8 cellular contexts compared by ENCODE assay signal in genomic region chr13:19618925-19619324, GRCh38. TPM values are rescaled to one million over a fixed set of nuclear protein-coding genes. Genes with fewer than 3 reads are reported as not detected.
DNase-seq lines count a peak whose midpoint lies in the region; ATAC-seq, FAIRE-seq and TF ChIP-seq lines count a peak whose summit lies in the region.

No MANE protein-coding gene starts in this region.

- no peak overlapping the region for H3K9ac ChIP-seq in Karpas-422 (ENCODE audit: low read length)

- no peak overlapping the region for H3K27ac Mint-ChIP-seq in activated T-cell treated with anti-CD3 and anti-CD28 coated beads, Interleukin-2, amount 50 U/mL, for 72 hours

- no peak overlapping the region for H3K27ac ChIP-seq in Karpas-422 (ENCODE audit: low read length)
- no peak overlapping the region for H3K27ac ChIP-seq in osteoblast (ENCODE audit: low read depth, low read length)

- no peaks in the 10 kb centered on the region for H3K36me3 ChIP-seq in Karpas-422 (ENCODE audit: insufficient read depth, low read length)
- no peaks in the 10 kb centered on the region for H3K36me3 ChIP-seq in bronchial epithelial cell (ENCODE audit: control insufficient read depth, insufficient read depth, low read length)
- H3K36me3 ChIP-seq in osteoblast (ENCODE audit: insufficient read depth, low read length), result no peaks in the 10 kb centered on the region

- no peaks in the 10 kb centered on the region for H3K4me1 ChIP-seq in Karpas-422 (ENCODE audit: low read length)
- no peaks in the 10 kb centered on the region for H3K4me1 ChIP-seq in osteoblast (ENCODE audit: insufficient read depth, low read length)

- H3K4me3 ChIP-seq in Karpas-422 (ENCODE audit: low read length), result no peak overlapping the region
- no peak overlapping the region for H3K4me3 ChIP-seq in bronchial epithelial cell (ENCODE audit: low read depth, low read length)
- no peak overlapping the region for H3K4me3 ChIP-seq in osteoblast (ENCODE audit: insufficient read depth, low read length)

- no peak overlapping the region for H3K4me2 ChIP-seq in Karpas-422 (ENCODE audit: low read depth, low read length, poor library complexity, severe bottlenecking)
- no peak overlapping the region for H3K4me2 ChIP-seq in osteoblast (ENCODE audit: insufficient read depth, low read length)

- peak; percentile 12 to 14 for DNase-seq in activated T-cell treated with anti-CD3 and anti-CD28 coated beads, Interleukin-2, amount 50 U/mL, for 72 hours
- no peak for DNase-seq in activated T-cell treated with anti-CD3 and anti-CD28 coated beads, Interleukin-2, amount 50 U/mL, for 48 hours
- DNase-seq in Karpas-422 (peak; percentile 75), bronchial epithelial cell (ENCODE audit: low read depth) (peak; percentile 56), osteoblast (ENCODE audit: insufficient read length, low spot score, missing footprints) (peak; percentile 88), NCI-H1417 (lab: John Stamatoyannopoulos, UW) (no peak)

- peaks cover 17% of the 10 kb centered on the region for H3K27me3 Mint-ChIP-seq in activated T-cell treated with anti-CD3 and anti-CD28 coated beads, Interleukin-2, amount 50 U/mL, for 72 hours (ENCODE audit: low read depth)

- H3K4me1 Mint-ChIP-seq in activated T-cell treated with anti-CD3 and anti-CD28 coated beads, Interleukin-2, amount 50 U/mL, for 72 hours (ENCODE audit: low read depth), result no peaks in the 10 kb centered on the region

- H4K20me1 ChIP-seq in Karpas-422 (ENCODE audit: insufficient read depth, low read depth, low read length) (no peaks in the 10 kb centered on the region), osteoblast (ENCODE audit: insufficient read depth, low read length) (no peaks in the 10 kb centered on the region)

- H3K9me3 ChIP-seq in Karpas-422 (ENCODE audit: low read length) (no peaks in the 10 kb centered on the region), osteoblast (ENCODE audit: low read depth, low read length) (no peaks in the 10 kb centered on the region)

- peaks cover 5% of the 10 kb centered on the region in 2 donors for H3K36me3 Mint-ChIP-seq in activated T-cell treated with anti-CD3 and anti-CD28 coated beads, Interleukin-2, amount 50 U/mL, for 72 hours (ENCODE audit: insufficient read depth in 2 of 2)

- peak in 1 of 2 donors; percentile 34 for ATAC-seq in activated T-cell treated with anti-CD3 and anti-CD28 coated beads, Interleukin-2, amount 50 U/mL, for 72 hours (replicated peaks in 1 of 2)
- ATAC-seq in GM19035 (IDR thresholded peaks at IDR 0.05; ENCODE audit: unreplicated experiment) (no peak), GM21737 (IDR thresholded peaks at IDR 0.05; ENCODE audit: unreplicated experiment) (no peak)

- H3K79me2 ChIP-seq in Karpas-422 (ENCODE audit: low read length) (no peaks in the 10 kb centered on the region), osteoblast (ENCODE audit: insufficient read depth, low read length) (no peaks in the 10 kb centered on the region)

- no peak overlapping the region for H3K4me3 Mint-ChIP-seq in activated T-cell treated with anti-CD3 and anti-CD28 coated beads, Interleukin-2, amount 50 U/mL, for 72 hours

- FAIRE-seq in bronchial epithelial cell (lab: Jason Lieb, UNC), result no peak

- TF ChIP-seq CTCF in bronchial epithelial cell (IDR thresholded peaks at IDR 0.05; ENCODE audit: insufficient read depth, low read length, severe bottlenecking), result peak; percentile 73
- TF ChIP-seq CTCF in osteoblast (IDR thresholded peaks at IDR 0.05; ENCODE audit: extremely low read depth, low read depth, low read length), result peak; percentile 71

- peaks cover 4 to 7% of the 10 kb centered on the region in 2 donors for H3K9me3 Mint-ChIP-seq in activated T-cell treated with anti-CD3 and anti-CD28 coated beads, Interleukin-2, amount 50 U/mL, for 72 hours

- H3K27me3 ChIP-seq in Karpas-422 (ENCODE audit: low read length), result no peaks in the 10 kb centered on the region
- H3K27me3 ChIP-seq in bronchial epithelial cell (ENCODE audit: control insufficient read depth, insufficient read depth, low read length), result no peaks in the 10 kb centered on the region
- no peaks in the 10 kb centered on the region for H3K27me3 ChIP-seq in osteoblast (ENCODE audit: insufficient read depth, low read length)

- H2AFZ ChIP-seq in Karpas-422 (ENCODE audit: low read length), result no peak overlapping the region
- H2AFZ ChIP-seq in osteoblast (ENCODE audit: low read length), result no peak overlapping the region

- H3K9me2 ChIP-seq in Karpas-422 (replicated peaks; ENCODE audit: insufficient read depth, low read length), result no peaks in the 10 kb centered on the region

RNA-seq across cellular contexts. Expression of gene MPHOSPH8, which starts 14.5 kb away (rescaled TPM):
- 10 to 100 TPM; 58.3 to 59.3 TPM for total RNA-seq in activated T-cell treated with anti-CD3 and anti-CD28 coated beads, Interleukin-2, amount 50 U/mL, for 72 hours
- total RNA-seq in Karpas-422 (2014; rRNA removed; shearing (Covaris generic); ENCODE audit: low replicate concordance), result 11.4 and 16.1 TPM in 2 replicates
- total RNA-seq in bronchial epithelial cell (9.7 and 18.7 TPM in 2 replicates), osteoblast (11.2 and 15.0 TPM in 2 replicates)

RNA-seq across cellular contexts. Expression of gene TPTE2, which starts 57.6 kb away (rescaled TPM):
- total RNA-seq in activated T-cell treated with anti-CD3 and anti-CD28 coated beads, Interleukin-2, amount 50 U/mL, for 72 hours, result under 1 TPM; 0.22 to 0.30 TPM
- 0.34 TPM in 1 of 2 replicates, not detected in the other for total RNA-seq in Karpas-422 (2014; rRNA removed; shearing (Covaris generic); ENCODE audit: low replicate concordance)
- total RNA-seq in bronchial epithelial cell (not detected in 2 replicates), osteoblast (not detected in 2 replicates)

Comparison
In these comparisons a context has a peak if more than half of its experiments do, and no peak if none do; other contexts are left out.
1. DNase-seq: peak in activated T-cell treated with anti-CD3 and anti-CD28 coated beads, Interleukin-2, amount 50 U/mL, for 72 hours (2 of 2), Karpas-422 (single experiment), bronchial epithelial cell (single experiment) and osteoblast (single experiment); none in activated T-cell treated with anti-CD3 and anti-CD28 coated beads, Interleukin-2, amount 50 U/mL, for 48 hours (0 of 2) and NCI-H1417 (0 of 3).